ENCODE assay signal across 9 cellular contexts in the genomic region with DNA sequence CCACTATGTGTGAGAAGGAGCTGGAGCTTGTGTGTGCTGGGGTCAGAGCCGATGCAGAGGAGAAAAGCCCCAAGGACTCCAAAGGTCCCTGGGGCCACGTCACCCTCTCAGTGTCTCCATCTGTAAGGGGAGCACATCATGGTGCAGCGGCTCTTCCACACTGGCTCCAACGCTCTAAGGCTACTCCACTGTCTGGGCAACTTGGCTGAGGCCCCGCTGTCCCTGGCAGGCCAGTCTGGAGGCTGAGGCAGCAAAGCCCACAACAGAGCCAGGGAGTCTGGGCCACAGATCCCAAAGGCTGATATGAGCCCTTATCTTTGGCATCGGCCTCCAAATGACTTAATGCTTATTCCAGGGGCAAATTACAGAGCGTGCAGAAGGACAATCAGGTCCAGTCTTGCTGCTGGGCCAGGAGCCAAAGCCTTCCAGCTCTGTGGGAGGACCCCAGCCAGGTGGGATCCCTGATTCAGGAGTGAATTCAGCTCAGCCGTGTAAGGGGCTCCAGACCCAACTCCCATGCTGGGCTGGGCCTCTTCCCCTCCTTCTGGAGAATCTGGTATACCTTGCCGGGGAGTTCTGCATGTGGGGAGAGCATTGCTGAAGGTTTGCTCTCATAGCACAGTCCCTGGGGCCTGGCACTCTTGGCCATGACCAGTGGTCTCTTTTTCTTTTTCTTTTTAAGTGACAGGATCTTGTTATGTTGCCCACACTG. TPM values are rescaled to one million over a fixed set of nuclear protein-coding genes. Genes with fewer than 3 reads are reported as not detected.
DNase-seq lines count a peak whose midpoint lies in the region; ATAC-seq and TF ChIP-seq lines count a peak whose summit lies in the region.
"Had no signal": no experiment of that assay in that cellular context is flagged by ENCODE, and none has a peak within 500 bp of the region (broad histone marks: within the 10 kb centered on the region; RNA-seq: fewer than 3 reads in every experiment).

No MANE protein-coding gene starts in this region.

- no TSS peak for BruUV-seq in A673 (replicated peaks; lab: Mats Ljungman, UMichigan)

- H3K4ac ChIP-seq in trophoblast cell (ENCODE audit: low read depth, low read length) = no peak overlapping the region

- H2AFZ ChIP-seq in trophoblast cell (ENCODE audit: insufficient read depth, low read length, poor library complexity) = no peak overlapping the region

- H3K79me1 ChIP-seq in trophoblast cell (ENCODE audit: low read length) = peaks cover 24% of the 10 kb centered on the region

- no peaks in the 10 kb centered on the region for H3K36me3 Mint-ChIP-seq in brain

- H2AK5ac ChIP-seq in trophoblast cell (ENCODE audit: low read length) = no peak overlapping the region

- no peak overlapping the region for H3K14ac ChIP-seq in trophoblast cell (ENCODE audit: low read length)

- no peaks in the 10 kb centered on the region for H3K9me3 ChIP-seq in DOHH2 (ENCODE audit: control insufficient read depth, insufficient read depth, low read length)
- peaks cover 2% of the 10 kb centered on the region for H3K9me3 ChIP-seq in trophoblast cell (ENCODE audit: insufficient read depth, low read depth, low read length)
- no peaks in the 10 kb centered on the region for H3K9me3 ChIP-seq in A673 (ENCODE audit: low read depth, low read length, poor library complexity, severe bottlenecking)

- H3K4me2 ChIP-seq in DOHH2 (ENCODE audit: low read length) (peak overlapping the region; percentile 94), trophoblast cell (ENCODE audit: low read length) (peak overlapping the region; percentile 20)

- no peaks in the 10 kb centered on the region for H3K9me3 Mint-ChIP-seq in brain

- TF ChIP-seq CTCF in DOHH2 (IDR thresholded peaks at IDR 0.05; ENCODE audit: low read depth, low read length, poor library complexity, severe bottlenecking) = no peak
- TF ChIP-seq CTCF in brain (conservative IDR thresholded peaks at IDR 0.05) = no peak
- TF ChIP-seq CTCF in A673 (conservative IDR thresholded peaks at IDR 0.05; ENCODE audit: low read depth, low read length) = no peak

- H3K4me1 Mint-ChIP-seq in brain = peaks cover 49% of the 10 kb centered on the region

- H2BK12ac ChIP-seq in trophoblast cell (ENCODE audit: low read length) = peak overlapping the region; percentile 85

- H4K8ac ChIP-seq in trophoblast cell (ENCODE audit: low read depth, low read length) = no peak overlapping the region

- H3K27me3 Mint-ChIP-seq in brain = peaks cover 30% of the 10 kb centered on the region

- CTCF ChIA-PET in A673 (lab: Charles Lee) = interaction anchor here (2.3 kb wide), 1 partner anchor 27 kb away, joined by 7 read pairs; no protein-coding TSS in a partner anchor

- DNase-seq in NCI-H1105 treated with DMSO at 0.1 percent for 48 hours (lab: John Stamatoyannopoulos, UW) (peak; percentile 91), trophoblast cell (peak in 1 of 2 donors; percentile 34), AG08395 (ENCODE audit: low spot score) (no peak), A673 (ENCODE audit: low spot score) (no peak)

- peak overlapping the region in 2 of 5 experiments; percentile 53 to 78 for H3K27ac Mint-ChIP-seq in brain

- peak overlapping the region; percentile 65 for H2BK5ac ChIP-seq in trophoblast cell (ENCODE audit: low read depth, low read length, poor library complexity)

- H4K12ac ChIP-seq in trophoblast cell (ENCODE audit: low read depth, low read length) = no peak overlapping the region

- no CpG with 5 or more reads among the region's 9 CpGs for WGBS in trophoblast cell (ENCODE audit: extremely low coverage, insufficient coverage, insufficient read length)

- peak overlapping the region; percentile 86 for H4K91ac ChIP-seq in trophoblast cell (ENCODE audit: low read depth, low read length)

- H3K79me2 ChIP-seq in DOHH2 (ENCODE audit: control insufficient read depth, low read length) = peaks cover 29% of the 10 kb centered on the region
- peaks cover 10% of the 10 kb centered on the region for H3K79me2 ChIP-seq in trophoblast cell (ENCODE audit: control insufficient read depth, insufficient read depth, low read length, poor library complexity)

- no peak overlapping the region for H3K9ac ChIP-seq in trophoblast cell (ENCODE audit: low read length)

- H3K9me2 ChIP-seq in DOHH2 (replicated peaks; ENCODE audit: control insufficient read depth, low read length) = no peaks in the 10 kb centered on the region

- H3K4me1 ChIP-seq in DOHH2 (ENCODE audit: control insufficient read depth, low read length) = peaks cover 83% of the 10 kb centered on the region
- H3K4me1 ChIP-seq in trophoblast cell (ENCODE audit: control insufficient read depth in 1 of 2, insufficient read depth in 2 of 2, low read length in 2 of 2) = peaks cover 50 to 52% of the 10 kb centered on the region in 2 experiments
- peaks cover 9% of the 10 kb centered on the region for H3K4me1 ChIP-seq in A673 (ENCODE audit: insufficient read depth, low read length, poor library complexity, severe bottlenecking)

- H3K4me3 ChIP-seq in DOHH2 (ENCODE audit: low read length) = peak overlapping the region; percentile 97
- no peak overlapping the region for H3K4me3 ChIP-seq in trophoblast cell (ENCODE audit: low read depth, low read length)
- no peak overlapping the region for H3K4me3 ChIP-seq in A673 (ENCODE audit: low read depth, low read length, poor library complexity, severe bottlenecking)

- no peaks in the 10 kb centered on the region for H3K27me3 ChIP-seq in DOHH2 (ENCODE audit: control insufficient read depth, low read length)
- H3K27me3 ChIP-seq in trophoblast cell (ENCODE audit: insufficient read depth, low read length) = no peaks in the 10 kb centered on the region
- no peaks in the 10 kb centered on the region for H3K27me3 ChIP-seq in A673 (replicated peaks; ENCODE audit: insufficient read depth, low read depth, low read length, poor library complexity)

- POLR2A ChIA-PET in A673 (lab: Charles Lee; ENCODE audit: low non-redundant PET) = no interaction called here

- peak overlapping the region in 3 of 5 experiments; percentile 42 to 57 (median 50) for H3K4me3 Mint-ChIP-seq in brain

- H2BK120ac ChIP-seq in trophoblast cell (ENCODE audit: insufficient read depth, low read length, poor library complexity) = peak overlapping the region; percentile 83

- H3K36me3 ChIP-seq in DOHH2 (ENCODE audit: control insufficient read depth, low read length) = peaks cover 28% of the 10 kb centered on the region
- H3K36me3 ChIP-seq in trophoblast cell (ENCODE audit: control insufficient read depth in 1 of 2, insufficient read depth in 2 of 2, low read length in 2 of 2) = peaks cover 0 to 2% of the 10 kb centered on the region in 2 experiments
- H3K36me3 ChIP-seq in A673 (ENCODE audit: insufficient read depth, low read length, poor library complexity, severe bottlenecking) = no peaks in the 10 kb centered on the region

- ATAC-seq in HG03565 (IDR thresholded peaks at IDR 0.05; ENCODE audit: unreplicated experiment) (no peak), GM19035 (IDR thresholded peaks at IDR 0.05; ENCODE audit: unreplicated experiment) (no peak)

- H3K23ac ChIP-seq in trophoblast cell (ENCODE audit: low read length) = no peak overlapping the region

- intact Hi-C loops in A673 (cut with micrococcal nuclease; ENCODE audit: unreplicated experiment) = no loop called here

- peaks cover 20% of the 10 kb centered on the region for H4K20me1 ChIP-seq in DOHH2 (ENCODE audit: control insufficient read depth, insufficient read depth, low read depth, low read length)

- H3F3A ChIP-seq in DOHH2 (ENCODE audit: control insufficient read depth, insufficient read depth) = peaks cover 17% of the 10 kb centered on the region

- H3K18ac ChIP-seq in trophoblast cell (ENCODE audit: low read length) = no peak overlapping the region

- H3K27ac ChIP-seq in DOHH2 (ENCODE audit: low read depth, low read length) (peak overlapping the region; percentile 90), trophoblast cell (ENCODE audit: low read depth, low read length) (peak overlapping the region; percentile 62), A673 (ENCODE audit: low read depth, low read length, poor library complexity, severe bottlenecking) (no peak overlapping the region)

RNA-seq across cellular contexts. Expression of gene DUSP2, which starts 1.8 kb away (rescaled TPM):
- polyA plus RNA-seq in brain (ENCODE audit: insufficient read depth, low read depth, low replicate concordance) = 3.0 TPM
- polyA plus RNA-seq in trophoblast cell (2013) = 4.0 and 4.5 TPM in 2 replicates
- total RNA-seq in A673 (2021) = 0.50 and 1.4 TPM in 2 replicates

RNA-seq across cellular contexts. Expression of gene ASTL, which starts 8.7 kb away (rescaled TPM):
- polyA plus RNA-seq in brain (ENCODE audit: insufficient read depth, low read depth, low replicate concordance) = not detected
- polyA plus RNA-seq in trophoblast cell (2013) = 0.07 TPM in 1 of 2 replicates, not detected in the other
- not detected in 2 replicates for total RNA-seq in A673 (2021)
- total RNA-seq: fibroblast of lung had no signal
- polyA plus RNA-seq: fibroblast of lung had no signal

RNA-seq across cellular contexts. Expression of gene ADRA2B, which starts 30.7 kb away (rescaled TPM):
- 0.48 TPM for polyA plus RNA-seq in brain (ENCODE audit: insufficient read depth, low read depth, low replicate concordance)
- 3.6 and 3.8 TPM in 2 replicates for polyA plus RNA-seq in trophoblast cell (2013)
- 0.11 TPM in 1 of 2 replicates, not detected in the other for total RNA-seq in A673 (2021)
- total RNA-seq: fibroblast of lung had no signal
